Comparison of ENCODE assay signal across 11 cellular contexts in the genomic region with DNA sequence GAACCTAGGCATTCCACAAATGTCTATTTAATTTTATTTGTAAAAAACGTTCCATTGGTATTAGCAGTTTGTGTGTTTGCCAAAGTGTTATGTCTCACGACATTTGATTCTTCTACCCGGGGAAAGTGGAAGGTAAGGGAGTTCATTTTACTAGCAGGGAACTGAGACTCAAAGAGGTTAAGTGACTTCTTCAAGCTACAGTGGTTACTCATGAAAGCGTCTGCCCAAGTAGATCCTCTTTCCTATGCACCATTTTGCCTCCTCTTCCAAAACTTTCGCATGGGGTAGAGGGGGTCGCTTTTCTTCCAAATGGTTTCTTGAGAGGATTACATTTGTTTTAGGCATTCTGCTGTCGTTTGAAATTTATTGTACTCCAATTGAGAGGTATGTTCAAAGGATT. TPM values are rescaled to one million over a fixed set of nuclear protein-coding genes. Genes with fewer than 3 reads are reported as not detected.
A peak's percentile ranks its signal among the peaks of the same experiment; 100 is the strongest.
DNase-seq lines count a peak whose midpoint lies in the region; ATAC-seq and TF ChIP-seq lines count a peak whose summit lies in the region.
"Had no signal": no experiment of that assay in that cellular context is flagged by ENCODE, and none has a peak within 500 bp of the region (broad histone marks: within the 10 kb centered on the region; RNA-seq: fewer than 3 reads in every experiment).

No MANE protein-coding gene starts in this region.

- TF ChIP-seq CTCF in lower leg skin (IDR thresholded peaks at IDR 0.05) = no peak
- no peak for TF ChIP-seq CTCF in A673 (conservative IDR thresholded peaks at IDR 0.05; ENCODE audit: low read depth, low read length)

- no peak overlapping the region for H3K27ac ChIP-seq in A673 (ENCODE audit: low read depth, low read length, poor library complexity, severe bottlenecking)

- POLR2A ChIA-PET in A673 (lab: Charles Lee; ENCODE audit: low non-redundant PET) = no interaction called here

- TF ChIP-seq POLR2A in lower leg skin (IDR thresholded peaks at IDR 0.05) = no peak

- CTCF ChIA-PET in A673 (lab: Charles Lee) = no interaction called here

- H3K4me1 ChIP-seq in skeletal muscle satellite cell (ENCODE audit: control insufficient read depth, insufficient read depth, low read length) = peaks cover 25% of the 10 kb centered on the region
- H3K4me1 ChIP-seq in A673 (ENCODE audit: insufficient read depth, low read length, poor library complexity, severe bottlenecking) = no peaks in the 10 kb centered on the region

- H3K36me3 ChIP-seq in skeletal muscle satellite cell (ENCODE audit: insufficient read depth, low read length) (no peaks in the 10 kb centered on the region), A673 (ENCODE audit: insufficient read depth, low read length, poor library complexity, severe bottlenecking) (no peaks in the 10 kb centered on the region)

- no peak overlapping the region for H3K9ac ChIP-seq in skeletal muscle satellite cell (ENCODE audit: low read depth, low read length)

- DNase-seq in lower leg skin (ENCODE audit: low spot score in 2 of 2) (no peak), DMS114 treated with DMSO at 0.1 percent for 48 hours (lab: John Stamatoyannopoulos, UW; ENCODE audit: unreplicated experiment) (no peak), A673 (ENCODE audit: low spot score) (no peak), NCI-H446 treated with DMSO at 0.1 percent for 48 hours (lab: John Stamatoyannopoulos, UW) (no peak)
- DNase-seq: activated CD8-positive, alpha-beta T cell treated with anti-CD3 and anti-CD28 coated beads for 36 hours had no signal

- H3K4me2 ChIP-seq in skeletal muscle satellite cell (ENCODE audit: low read length) = peak overlapping the region; percentile 7

- intact Hi-C loops in lower leg skin (cut with DNase I; ENCODE audit: low total_unique reads) (no loop called here), A673 (cut with micrococcal nuclease; ENCODE audit: unreplicated experiment) (no loop called here)

- no peak overlapping the region for H3K4me3 ChIP-seq in skeletal muscle satellite cell (ENCODE audit: low read length)
- H3K4me3 ChIP-seq in lower leg skin (ENCODE audit: low read depth, poor library complexity, severe bottlenecking) = no peak overlapping the region
- H3K4me3 ChIP-seq in A673 (ENCODE audit: low read depth, low read length, poor library complexity, severe bottlenecking) = no peak overlapping the region
- H3K4me3 ChIP-seq: K562 had no signal

- 78 to 81% methylated on average over 7 of the region's 7 CpGs for WGBS in lower leg skin, 2 donors

- no peaks in the 10 kb centered on the region for H3K9me3 ChIP-seq in skeletal muscle satellite cell (replicated peaks; ENCODE audit: low read length)
- no peaks in the 10 kb centered on the region for H3K9me3 ChIP-seq in A673 (ENCODE audit: low read depth, low read length, poor library complexity, severe bottlenecking)

- H3K27me3 ChIP-seq in skeletal muscle satellite cell (ENCODE audit: control insufficient read depth, insufficient read depth, low read length) (no peaks in the 10 kb centered on the region), A673 (replicated peaks; ENCODE audit: insufficient read depth, low read depth, low read length, poor library complexity) (no peaks in the 10 kb centered on the region)

- peak; percentile 77 for ATAC-seq in GM19324 (IDR thresholded peaks at IDR 0.05; ENCODE audit: low FRiP score, unreplicated experiment)
- peak; percentile 69 for ATAC-seq in HG02678 (IDR thresholded peaks at IDR 0.05; ENCODE audit: unreplicated experiment)
- ATAC-seq in HG03565 (IDR thresholded peaks at IDR 0.05; ENCODE audit: unreplicated experiment) = peak; percentile 72
- ATAC-seq: activated CD8-positive, alpha-beta T cell treated with anti-CD3 and anti-CD28 coated beads for 36 hours; K562 had no signal

- BruUV-seq in A673 (replicated peaks; lab: Mats Ljungman, UMichigan) = no TSS peak

RNA-seq across cellular contexts. Expression of a gene that starts 9.0 kb away (rescaled TPM):
- total RNA-seq in skeletal muscle satellite cell (2012; rRNA removed) = 7.1 and 7.9 TPM in 2 replicates
- 10 to 100 TPM; 29.2 to 38.8 (median 31.0) TPM for total RNA-seq in lower leg skin
- 4.6 and 5.4 TPM in 2 replicates for total RNA-seq in A673 (2021)

RNA-seq across cellular contexts. Expression of a gene that starts 37.2 kb away (rescaled TPM):
- total RNA-seq in skeletal muscle satellite cell (2012; rRNA removed) = not detected in 2 replicates
- total RNA-seq in lower leg skin = not detected
- total RNA-seq in A673 (2021) = not detected in 2 replicates
- total RNA-seq: activated CD8-positive, alpha-beta T cell treated with anti-CD3 and anti-CD28 coated beads for 36 hours; frontal cortex; K562 had no signal
